In the genomic region with DNA sequence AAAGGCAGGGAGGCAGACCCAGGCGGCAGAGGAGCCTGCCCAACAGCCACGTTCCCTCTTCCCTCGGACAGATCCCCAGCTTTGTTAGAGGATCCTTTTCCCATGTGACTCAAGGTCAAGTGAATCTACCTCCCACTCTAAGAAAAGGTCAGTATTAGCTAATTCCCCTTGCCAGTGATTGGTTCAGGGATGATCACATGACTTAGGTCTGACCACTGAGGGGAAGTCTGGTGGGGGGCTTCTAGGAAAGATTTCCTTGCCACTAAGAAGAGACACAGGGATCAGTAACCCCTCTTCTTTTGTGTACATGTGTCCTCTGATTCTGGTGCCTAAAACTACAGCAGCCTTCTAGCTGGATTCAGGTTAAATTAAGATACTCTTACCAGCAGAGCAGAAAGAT, we compare ENCODE assay signal across 30 cellular contexts.
"Had no signal": no experiment of that assay in that cellular context is flagged by ENCODE, and none has a peak within 500 bp of the region (broad histone marks: within the 10 kb centered on the region; RNA-seq: fewer than 3 reads in every experiment).

No MANE protein-coding gene starts in this region.

- H3K4me1 ChIP-seq: left lung, prostate gland, stomach, testis, tibial artery had no signal

- FAIRE-seq: islet of Langerhans, kidney, urothelium cell line had no signal

- H3K9me3 ChIP-seq: left lung, lower lobe of right lung, ovary, prostate gland, stomach, testis, tibial artery, upper lobe of right lung had no signal

- ATAC-seq: left colon; left lung; lower lobe of right lung; naive thymus-derived CD8-positive, alpha-beta T cell; right cardiac atrium; sciatic nerve; stimulated activated naive B cell treated with anti-CD40 and anti-IgM and Interleukin-4, amounts not matched to agents 10 μg/mL and 1 μg/mL and 100 μg/mL, for 72 hours; stimulated activated naive CD8-positive, alpha-beta T cell treated with anti-CD3 and anti-CD28 coated beads, Interleukin-15, Interleukin-2, amounts not matched to agents 100 U/mL and 50 U/mL, for 24 hours; upper lobe of right lung had no signal

- H3K36me3 ChIP-seq: left lung, lower lobe of right lung, ovary, prostate gland, stomach, tibial artery, upper lobe of right lung had no signal

- H3K27me3 ChIP-seq: left lung, ovary, stomach, testis, tibial artery, upper lobe of right lung had no signal

- H3K4me3 ChIP-seq: left lung, lower lobe of right lung, ovary, prostate gland, skin epidermis, stomach, testis, tibial artery, upper lobe of right lung had no signal

- H3K27ac ChIP-seq: left lung, lower lobe of right lung, ovary, prostate gland, skin epidermis, stomach, testis, tibial artery, upper lobe of right lung had no signal

- DNase-seq: hypothalamus; immature natural killer cell; kidney; left colon; left lung; lower lobe of right lung; mammary epithelial cell; mesenchymal stem cell; naive thymus-derived CD8-positive, alpha-beta T cell; nucleus accumbens; ovary; posterior cingulate gyrus; retina; right cardiac atrium; stimulated activated CD4-positive, alpha-beta T cell treated with anti-CD3 and anti-CD28 coated beads, Interleukin-12 subunit alpha, Interleukin-12 subunit beta, amount 100 ng/mL, for 4 hours; stimulated activated CD4-positive, alpha-beta T cell treated with anti-CD3 and anti-CD28 coated beads, Interleukin-15, amount 100 ng/mL, for 24 hours; stimulated activated CD4-positive, alpha-beta T cell treated with anti-CD3 and anti-CD28 coated beads, Interleukin-2, amount 100 ng/mL, for 24 hours; stimulated activated CD4-positive, alpha-beta T cell treated with anti-CD3 and anti-CD28 coated beads, Interleukin-4, amount 100 ng/mL, for 1 hour; stimulated activated naive B cell treated with anti-CD40 and anti-IgM and Interleukin-4, amounts not matched to agents 10 μg/mL and 1 μg/mL and 100 μg/mL, for 72 hours; stimulated activated naive CD8-positive, alpha-beta T cell treated with anti-CD3 and anti-CD28 coated beads, Interleukin-15, Interleukin-2, amounts not matched to agents 100 U/mL and 50 U/mL, for 24 hours; stomach; testis; tibial artery; trophoblast cell; upper lobe of right lung had no signal
